ENCODE assay signal across 8 cellular contexts in genomic region chr9:135992486-135993408, GRCh38. TPM values are rescaled to one million over a fixed set of nuclear protein-coding genes. Genes with fewer than 3 reads are reported as not detected.
A peak's percentile ranks its signal among the peaks of the same experiment; 100 is the strongest.
DNase-seq lines count a peak whose midpoint lies in the region; ATAC-seq and TF ChIP-seq lines count a peak whose summit lies in the region.

No MANE protein-coding gene starts in this region.

- CTCF ChIA-PET in RWPE1 (lab: Yijun Ruan, JAX), result no interaction called here

- DNase-seq in CD1c-positive myeloid dendritic cell (ENCODE audit: extremely low spot score), result peak; percentile 84
- DNase-seq in HT1080 (ENCODE audit: low read depth), result peak; percentile 67
- DNase-seq in RWPE1 (ENCODE audit: low spot score), result peak; percentile 59
- DNase-seq in left ventricle myocardium superior, result peak; percentile 91
- DNase-seq in posterior vena cava (ENCODE audit: low spot score), result peak; percentile 96

- peak; percentile 93 for ATAC-seq in left ventricle myocardium superior
- no peak for ATAC-seq in HG03175 (IDR thresholded peaks at IDR 0.05; ENCODE audit: unreplicated experiment)
- ATAC-seq in GM21786 (IDR thresholded peaks at IDR 0.05; ENCODE audit: unreplicated experiment), result no peak

- peak overlapping the region; percentile 75 for H3K27ac ChIP-seq in RWPE1
- peak overlapping the region; percentile 62 for H3K27ac ChIP-seq in angular gyrus (ENCODE audit: low read depth, low read length)

- intact Hi-C loops in left ventricle myocardium superior (cut with micrococcal nuclease) (no loop called here), posterior vena cava (cut with DNase I) (no loop called here)

- POLR2A ChIA-PET in RWPE1 (lab: Yijun Ruan, JAX; ENCODE audit: low non-redundant PET), result no interaction called here

- no peak for TF ChIP-seq CTCF in RWPE1 (conservative IDR thresholded peaks at IDR 0.05; ENCODE audit: low read depth)

RNA-seq across cellular contexts. Expression of gene UBAC1, which starts 31.6 kb away (rescaled TPM):
- total RNA-seq in HT1080 (2014; rRNA removed; shearing (Covaris generic)), result 115 and 127 TPM in 2 replicates
- 67.3 and 73.6 TPM in 2 replicates for polyA plus RNA-seq in HT1080 (2015; cell fraction: cytosol; rRNA removed)
- 57.9 and 61.6 TPM in 2 replicates for polyA plus RNA-seq in HT1080 (2015; cell fraction: nucleus; rRNA removed)
- total RNA-seq in left ventricle myocardium superior, result 116 TPM
- 10 to 100 TPM; 32.7 to 34.1 TPM for total RNA-seq in posterior vena cava
